ENCODE assay signal across 8 cellular contexts in the genomic region with DNA sequence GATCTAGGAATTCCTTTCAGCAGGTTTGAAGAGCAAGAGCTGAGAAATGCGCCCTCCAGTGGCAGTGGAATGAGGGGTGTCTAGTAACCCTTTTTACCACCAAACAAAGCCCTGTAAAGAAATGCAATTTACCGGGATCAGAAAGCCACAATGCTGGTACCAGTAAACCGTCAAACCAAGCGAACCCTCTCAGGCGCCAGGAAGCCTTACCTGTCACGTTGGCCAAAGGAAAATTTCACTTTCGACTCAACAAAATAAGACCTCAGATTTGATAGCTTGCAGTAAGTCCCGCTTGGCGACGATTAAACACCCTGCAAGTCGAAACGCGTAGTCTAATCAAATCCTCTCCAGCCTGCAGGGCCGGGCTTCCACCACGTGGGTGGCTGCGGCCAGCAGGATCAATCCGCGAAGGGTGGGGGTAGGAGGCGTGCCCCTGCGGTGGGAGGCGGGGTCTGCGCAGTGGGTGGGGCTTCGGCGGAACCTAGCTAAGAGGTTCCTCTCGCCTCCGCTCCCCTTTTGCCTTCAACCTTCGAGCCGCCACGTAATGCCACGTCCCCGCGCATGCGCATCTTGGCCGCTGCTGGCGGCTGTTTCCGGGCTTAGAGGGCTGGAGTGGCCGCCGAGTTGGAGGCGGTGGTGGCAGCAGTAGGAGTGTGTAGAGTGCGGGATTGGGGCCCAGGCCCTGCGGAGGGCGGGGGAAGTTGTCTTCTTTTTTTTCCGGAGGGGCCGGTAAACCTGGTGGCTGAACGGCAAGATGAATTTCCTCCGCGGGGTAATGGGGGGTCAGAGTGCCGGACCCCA. TPM values are rescaled to one million over a fixed set of nuclear protein-coding genes. Genes with fewer than 3 reads are reported as not detected.
DNase-seq lines count a peak whose midpoint lies in the region; ATAC-seq and TF ChIP-seq lines count a peak whose summit lies in the region.

A gene with protein sequence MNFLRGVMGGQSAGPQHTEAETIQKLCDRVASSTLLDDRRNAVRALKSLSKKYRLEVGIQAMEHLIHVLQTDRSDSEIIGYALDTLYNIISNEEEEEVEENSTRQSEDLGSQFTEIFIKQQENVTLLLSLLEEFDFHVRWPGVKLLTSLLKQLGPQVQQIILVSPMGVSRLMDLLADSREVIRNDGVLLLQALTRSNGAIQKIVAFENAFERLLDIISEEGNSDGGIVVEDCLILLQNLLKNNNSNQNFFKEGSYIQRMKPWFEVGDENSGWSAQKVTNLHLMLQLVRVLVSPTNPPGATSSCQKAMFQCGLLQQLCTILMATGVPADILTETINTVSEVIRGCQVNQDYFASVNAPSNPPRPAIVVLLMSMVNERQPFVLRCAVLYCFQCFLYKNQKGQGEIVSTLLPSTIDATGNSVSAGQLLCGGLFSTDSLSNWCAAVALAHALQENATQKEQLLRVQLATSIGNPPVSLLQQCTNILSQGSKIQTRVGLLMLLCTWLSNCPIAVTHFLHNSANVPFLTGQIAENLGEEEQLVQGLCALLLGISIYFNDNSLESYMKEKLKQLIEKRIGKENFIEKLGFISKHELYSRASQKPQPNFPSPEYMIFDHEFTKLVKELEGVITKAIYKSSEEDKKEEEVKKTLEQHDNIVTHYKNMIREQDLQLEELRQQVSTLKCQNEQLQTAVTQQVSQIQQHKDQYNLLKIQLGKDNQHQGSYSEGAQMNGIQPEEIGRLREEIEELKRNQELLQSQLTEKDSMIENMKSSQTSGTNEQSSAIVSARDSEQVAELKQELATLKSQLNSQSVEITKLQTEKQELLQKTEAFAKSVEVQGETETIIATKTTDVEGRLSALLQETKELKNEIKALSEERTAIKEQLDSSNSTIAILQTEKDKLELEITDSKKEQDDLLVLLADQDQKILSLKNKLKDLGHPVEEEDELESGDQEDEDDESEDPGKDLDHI (plus strand): TSS at position 512 of the 801 bp plus-strand sequence. CDS start 243 bp downstream, at position 755.

- no peaks in the 10 kb centered on the region for H3K36me3 ChIP-seq in KOPT-K1 (ENCODE audit: insufficient read depth, low read length)
- H3K36me3 ChIP-seq in Peyer's patch: no peaks in the 10 kb centered on the region
- peaks cover 0 to 5% of the 10 kb centered on the region in 2 donors for H3K36me3 ChIP-seq in muscle layer of duodenum (ENCODE audit: control insufficient read depth in 1 of 2, insufficient read depth in 2 of 2, low read length in 2 of 2)

- H3K27ac ChIP-seq in KOPT-K1 (ENCODE audit: low read depth, low read length, poor library complexity, severe bottlenecking) (peak within 1 kb of the TSS; percentile 80), Peyer's patch (peak within 1 kb of the TSS; percentile 86 to 99 (median 94)), muscle layer of duodenum (ENCODE audit: low read length) (peak within 1 kb of the TSS; percentile 96)

- H3K4me3 ChIP-seq in Peyer's patch (peak within 1 kb of the TSS; percentile 75 to 88 (median 81)), muscle layer of duodenum (ENCODE audit: low read depth in 1 of 2, low read length in 2 of 2) (peak within 1 kb of the TSS; percentile 87 to 88)

- TF ChIP-seq POLR2A in Peyer's patch (IDR thresholded peaks at IDR 0.05): peak; percentile 95 to 98

- DNase-seq in Daoy (ENCODE audit: low read depth) (peak; percentile 95), Peyer's patch (peak; percentile 97 to 100 (median 99))
- DNase-seq in activated T-cell treated with anti-CD3 and anti-CD28 coated beads, Interleukin-2, amount 50 U/mL, for 48 hours: peak; percentile 100
- peak; percentile 98 for DNase-seq in stimulated activated CD8-positive, alpha-beta memory T cell treated with anti-CD3 and anti-CD28 coated beads, Interleukin-7, amount 100 ng/mL, for 4 hours (ENCODE audit: low read depth in 2 of 2)

- TF ChIP-seq CTCF in Peyer's patch (IDR thresholded peaks at IDR 0.05): peak; percentile 30 to 89 (median 80)

- H3K27me3 ChIP-seq in Peyer's patch (no peaks in the 10 kb centered on the region), muscle layer of duodenum (ENCODE audit: low read depth, low read length) (no peaks in the 10 kb centered on the region)

- H3K9me3 ChIP-seq in KOPT-K1 (ENCODE audit: insufficient read depth, low read length, poor library complexity, severe bottlenecking) (no peaks in the 10 kb centered on the region), Peyer's patch (no peaks in the 10 kb centered on the region), muscle layer of duodenum (ENCODE audit: control insufficient read depth in 1 of 2, low read length in 2 of 2) (no peaks in the 10 kb centered on the region)

- H3K4me1 ChIP-seq in Peyer's patch: peaks cover 0 to 25% (median 2%) of the 10 kb centered on the region in 4 donors
- H3K4me1 ChIP-seq in muscle layer of duodenum (ENCODE audit: control insufficient read depth in 1 of 2, insufficient read depth in 2 of 2, low read length in 2 of 2): peaks cover 13 to 38% of the 10 kb centered on the region in 2 donors

- ATAC-seq in GM21786 (IDR thresholded peaks at IDR 0.05; ENCODE audit: unreplicated experiment) (peak; percentile 89), esophagus mucosa (peak; percentile 100)

RNA-seq across cellular contexts. Expression of the gene that starts here (rescaled TPM):
- total RNA-seq in Daoy (2014; rRNA removed; shearing (Covaris generic)): 37.3 and 38.1 TPM in 2 replicates
- 100 to 1,000 TPM in 1 of 4 donors, 10 to 100 TPM in 3; 34.5 to 106 (median 48.2) TPM for total RNA-seq in Peyer's patch
- total RNA-seq in esophagus mucosa: 44.3 TPM

Comparison
In these comparisons a context has a peak if more than half of its experiments do, and no peak if none do; other contexts are left out.
1. Peak in every context shown above with its lines: DNase-seq, ATAC-seq, H3K4me3 ChIP-seq and H3K27ac ChIP-seq.